Comparison of ENCODE assay signal across 1 cellular context in the genomic region with DNA sequence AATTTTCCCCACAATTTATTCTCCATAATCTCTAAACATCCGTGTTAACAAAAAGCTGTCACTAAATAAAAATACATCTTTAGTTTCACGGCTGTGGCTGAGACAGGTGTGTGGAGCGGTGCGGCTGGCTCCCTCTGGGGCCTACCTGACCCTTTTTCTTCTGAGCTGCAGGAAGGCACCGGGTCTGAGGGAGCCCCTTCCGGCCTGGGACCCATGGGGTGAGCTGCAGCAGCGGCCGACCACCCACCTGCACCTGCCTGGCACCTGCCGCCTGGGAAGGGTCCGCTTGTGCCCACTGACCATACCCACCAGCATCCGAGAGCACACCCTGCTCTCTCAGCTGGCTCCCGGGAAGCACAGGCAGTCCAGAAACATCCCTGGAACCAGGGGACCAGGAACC.
TF ChIP-seq lines count a peak whose summit lies in the region.

No MANE protein-coding gene starts in this region.

TF ChIP-seq in GM23338, 12 proteins besides CTCF, POLR2A, EP300 and RAD21 (continued from another document):
- TF ChIP-seq ZNF462 (CRISPR knock-in tag; IDR thresholded peaks at IDR 0.05) (no peak), REST (IDR thresholded peaks at IDR 0.05; ENCODE audit: unreplicated experiment) (no peak), JUNB (IDR thresholded peaks at IDR 0.05; ENCODE audit: unreplicated experiment) (no peak), EZH2phosphoT487 (IDR thresholded peaks at IDR 0.05; ENCODE audit: unreplicated experiment) (no peak), NANOG (IDR thresholded peaks at IDR 0.05; ENCODE audit: borderline replicate concordance) (no peak), CREB1 (CRISPR knock-in tag; IDR thresholded peaks at IDR 0.05; ENCODE audit: low read depth) (no peak), ZNF331 (CRISPR knock-in tag; IDR thresholded peaks at IDR 0.05; ENCODE audit: low read depth) (no peak), STAT1 (IDR thresholded peaks at IDR 0.05; ENCODE audit: unreplicated experiment) (no peak), ZNF114 (CRISPR knock-in tag; IDR thresholded peaks at IDR 0.05) (no peak)
- TF ChIP-seq, protein P1, sequence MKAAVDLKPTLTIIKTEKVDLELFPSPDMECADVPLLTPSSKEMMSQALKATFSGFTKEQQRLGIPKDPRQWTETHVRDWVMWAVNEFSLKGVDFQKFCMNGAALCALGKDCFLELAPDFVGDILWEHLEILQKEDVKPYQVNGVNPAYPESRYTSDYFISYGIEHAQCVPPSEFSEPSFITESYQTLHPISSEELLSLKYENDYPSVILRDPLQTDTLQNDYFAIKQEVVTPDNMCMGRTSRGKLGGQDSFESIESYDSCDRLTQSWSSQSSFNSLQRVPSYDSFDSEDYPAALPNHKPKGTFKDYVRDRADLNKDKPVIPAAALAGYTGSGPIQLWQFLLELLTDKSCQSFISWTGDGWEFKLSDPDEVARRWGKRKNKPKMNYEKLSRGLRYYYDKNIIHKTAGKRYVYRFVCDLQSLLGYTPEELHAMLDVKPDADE (IDR thresholded peaks at IDR 0.05): no peak
